In genomic region chr14:100105357-100106169, GRCh38 we compare ENCODE assay signal across 1 cellular context.
TF ChIP-seq lines count a peak whose summit lies in the region.

No MANE protein-coding gene starts in this region.

TF ChIP-seq in H1, 55 proteins besides CTCF, POLR2A, EP300 and RAD21 (continued from another document):
- TF ChIP-seq E2F6 (IDR thresholded peaks at IDR 0.05) (no peak), SP2 (IDR thresholded peaks at IDR 0.05; ENCODE audit: low read length) (no peak), TAF7 (optimal IDR thresholded peaks at IDR 0.05; ENCODE audit: borderline replicate concordance, low read depth, low read length) (no peak), NANOG (IDR thresholded peaks at IDR 0.05; ENCODE audit: insufficient read depth, low read depth, low read length, poor library complexity, severe bottlenecking) (no peak), ZNF274 (IDR thresholded peaks at IDR 0.05; ENCODE audit: borderline replicate concordance, extremely low read depth, low read length) (no peak), SIN3A (conservative IDR thresholded peaks at IDR 0.05 in 1 of 2, IDR thresholded peaks at IDR 0.05 in 1 of 2; ENCODE audit: low read depth in 1 of 2, low read length in 2 of 2) (no peak), CREB1 (IDR thresholded peaks at IDR 0.05) (no peak)
